18 cellular contexts compared by ENCODE assay signal in genomic region chr9:36949470-36949869, GRCh38.
A peak's percentile ranks its signal among the peaks of the same experiment; 100 is the strongest.
DNase-seq lines count a peak whose midpoint lies in the region; ATAC-seq and TF ChIP-seq lines count a peak whose summit lies in the region.
"Had no signal": no experiment of that assay in that cellular context is flagged by ENCODE, and none has a peak within 500 bp of the region (broad histone marks: within the 10 kb centered on the region; RNA-seq: fewer than 3 reads in every experiment).

No MANE protein-coding gene starts in this region.

- WGBS in endodermal cell (ENCODE audit: insufficient coverage in 1 of 2, insufficient read length in 1 of 2), 2 experiments = 94 to 97% methylated on average over 3 to 6 of the region's 6 CpGs
- 63 to 77% methylated on average over 6 of the region's 6 CpGs for WGBS in tibial nerve, 2 donors

- H3K4me1 Mint-ChIP-seq in IgD-negative memory B cell (peaks cover 52 to 54% (median 54%) of the 10 kb centered on the region in 3 donors), endodermal cell (peaks cover 9% of the 10 kb centered on the region)
- H3K4me1 Mint-ChIP-seq in stimulated activated effector memory CD8-positive, alpha-beta T cell treated with anti-CD3 and anti-CD28 coated beads, Interleukin-12 subunit alpha, Interleukin-12 subunit beta, amount 100 ng/mL, for 72 hours = no peaks in the 10 kb centered on the region

- H3K4me1 ChIP-seq in BLaER1 = peaks cover 67% of the 10 kb centered on the region
- peaks cover 3% of the 10 kb centered on the region for H3K4me1 ChIP-seq in endodermal cell (ENCODE audit: control insufficient read depth, insufficient read depth, low read length)
- H3K4me1 ChIP-seq in tibial nerve = no peaks in the 10 kb centered on the region
- H3K4me1 ChIP-seq: A549, HAP-1 had no signal

- H3K9me3 Mint-ChIP-seq in IgD-negative memory B cell = no peaks in the 10 kb centered on the region
- no peaks in the 10 kb centered on the region for H3K9me3 Mint-ChIP-seq in endodermal cell
- H3K9me3 Mint-ChIP-seq in stimulated activated effector memory CD8-positive, alpha-beta T cell treated with anti-CD3 and anti-CD28 coated beads, Interleukin-12 subunit alpha, Interleukin-12 subunit beta, amount 100 ng/mL, for 72 hours = peaks cover 3% of the 10 kb centered on the region

- DNase-seq in endodermal cell (peak; percentile 34), tibial nerve (ENCODE audit: low spot score in 2 of 2) (no peak), amniotic stem cell (lab: John Stamatoyannopoulos, UW) (no peak)
- no peak for DNase-seq in stimulated activated effector memory CD8-positive, alpha-beta T cell treated with anti-CD3 and anti-CD28 coated beads, Interleukin-12 subunit alpha, Interleukin-12 subunit beta, amount 100 ng/mL, for 72 hours (ENCODE audit: low spot score in 2 of 2)
- DNase-seq: DMS79 treated with DMSO at 0.1 percent for 48 hours, IMR-90, Karpas-422, NCI-H1417 treated with DMSO at 0.1 percent for 48 hours, NCI-H1930, NCI-H226, NCI-H524 had no signal

- H3K27me3 Mint-ChIP-seq in IgD-negative memory B cell (peaks cover 1% of the 10 kb centered on the region), endodermal cell (ENCODE audit: insufficient read depth) (peaks cover 7% of the 10 kb centered on the region)

- H3K36me3 Mint-ChIP-seq in IgD-negative memory B cell (peaks cover 15% of the 10 kb centered on the region), endodermal cell (ENCODE audit: low read depth) (no peaks in the 10 kb centered on the region)
- H3K36me3 Mint-ChIP-seq in stimulated activated effector memory CD8-positive, alpha-beta T cell treated with anti-CD3 and anti-CD28 coated beads, Interleukin-12 subunit alpha, Interleukin-12 subunit beta, amount 100 ng/mL, for 72 hours = peaks cover 12% of the 10 kb centered on the region

- H3K9ac ChIP-seq in BLaER1 (peak overlapping the region; percentile 17), endodermal cell (ENCODE audit: extremely low read depth, low read length, poor library complexity, severe bottlenecking) (no peak overlapping the region)

- H3K36me3 ChIP-seq in BLaER1 = peaks cover 74% of the 10 kb centered on the region
- no peaks in the 10 kb centered on the region for H3K36me3 ChIP-seq in endodermal cell (ENCODE audit: control insufficient read depth, insufficient read depth, low read length)
- no peaks in the 10 kb centered on the region for H3K36me3 ChIP-seq in tibial nerve
- H3K36me3 ChIP-seq: HAP-1 had no signal

- no peak for TF ChIP-seq EP300 in tibial nerve (IDR thresholded peaks at IDR 0.05)

- H3K4me3 Mint-ChIP-seq in IgD-negative memory B cell (peak overlapping the region; percentile 22 to 84 (median 59)), endodermal cell (no peak overlapping the region)
- no peak overlapping the region for H3K4me3 Mint-ChIP-seq in stimulated activated effector memory CD8-positive, alpha-beta T cell treated with anti-CD3 and anti-CD28 coated beads, Interleukin-12 subunit alpha, Interleukin-12 subunit beta, amount 100 ng/mL, for 72 hours

- peak overlapping the region; percentile 35; the same call in 1 of the 2 replicates for H3K27ac ChIP-seq in BLaER1
- H3K27ac ChIP-seq in endodermal cell (ENCODE audit: low read depth, low read length) = no peak overlapping the region
- no peak overlapping the region for H3K27ac ChIP-seq in tibial nerve
- H3K27ac ChIP-seq: A549, C4-2B had no signal

- H4K20me1 ChIP-seq in BLaER1 = peaks cover 100% of the 10 kb centered on the region

- H3K9me3 ChIP-seq in BLaER1 (no peaks in the 10 kb centered on the region), endodermal cell (ENCODE audit: control insufficient read depth, low read length) (no peaks in the 10 kb centered on the region), tibial nerve (peaks cover 0 to 5% (median 0%) of the 10 kb centered on the region in 4 donors)
- H3K9me3 ChIP-seq: A549, HAP-1 had no signal

- ATAC-seq in stimulated activated effector memory CD8-positive, alpha-beta T cell treated with anti-CD3 and anti-CD28 coated beads, Interleukin-12 subunit alpha, Interleukin-12 subunit beta, amount 100 ng/mL, for 72 hours = peak; percentile 28
- ATAC-seq in GM18520 (IDR thresholded peaks at IDR 0.05; ENCODE audit: unreplicated experiment) = no peak
- ATAC-seq: A549, Right ventricle myocardium inferior had no signal

- H3K4me2 ChIP-seq in BLaER1 = peak overlapping the region; percentile 73
- H3K4me2 ChIP-seq: A549 had no signal

- H3K4me3 ChIP-seq in BLaER1 = no peak overlapping the region
- H3K4me3 ChIP-seq in endodermal cell (ENCODE audit: low read length) = no peak overlapping the region
- no peak overlapping the region for H3K4me3 ChIP-seq in tibial nerve
- H3K4me3 ChIP-seq: A549, HAP-1 had no signal

- no peak for TF ChIP-seq POLR2A in tibial nerve (IDR thresholded peaks at IDR 0.05)

- H3K27me3 ChIP-seq in BLaER1 = no peaks in the 10 kb centered on the region
- no peaks in the 10 kb centered on the region for H3K27me3 ChIP-seq in endodermal cell (ENCODE audit: control insufficient read depth, insufficient read depth, low read length, poor library complexity, severe bottlenecking)
- peaks cover 0 to 3% of the 10 kb centered on the region in 2 donors for H3K27me3 ChIP-seq in tibial nerve

- peak overlapping the region; percentile 82 to 94 (median 91) for H3K27ac Mint-ChIP-seq in IgD-negative memory B cell
- H3K27ac Mint-ChIP-seq in endodermal cell = no peak overlapping the region
- no peak overlapping the region for H3K27ac Mint-ChIP-seq in stimulated activated effector memory CD8-positive, alpha-beta T cell treated with anti-CD3 and anti-CD28 coated beads, Interleukin-12 subunit alpha, Interleukin-12 subunit beta, amount 100 ng/mL, for 72 hours

- TF ChIP-seq CTCF in endodermal cell (conservative IDR thresholded peaks at IDR 0.05) = no peak
- TF ChIP-seq CTCF in tibial nerve (IDR thresholded peaks at IDR 0.05) = no peak

Comparison
In these comparisons a context has a peak if more than half of its experiments do, and no peak if none do; other contexts are left out.
1. H3K27ac Mint-ChIP-seq: peak in IgD-negative memory B cell (3 of 3); none in endodermal cell (single experiment) and stimulated activated effector memory CD8-positive, alpha-beta T cell treated with anti-CD3 and anti-CD28 coated beads, Interleukin-12 subunit alpha, Interleukin-12 subunit beta, amount 100 ng/mL, for 72 hours (single experiment).
2. H3K4me3 Mint-ChIP-seq: peak in IgD-negative memory B cell (4 of 4); none in endodermal cell (single experiment) and stimulated activated effector memory CD8-positive, alpha-beta T cell treated with anti-CD3 and anti-CD28 coated beads, Interleukin-12 subunit alpha, Interleukin-12 subunit beta, amount 100 ng/mL, for 72 hours (single experiment).